ENCODE assay signal across 20 cellular contexts in genomic region chr2:139917723-139918384, GRCh38.
DNase-seq lines count a peak whose midpoint lies in the region; FAIRE-seq and TF ChIP-seq lines count a peak whose summit lies in the region.
"Had no signal": no experiment of that assay in that cellular context is flagged by ENCODE, and none has a peak within 500 bp of the region (broad histone marks: within the 10 kb centered on the region; RNA-seq: fewer than 3 reads in every experiment).

No MANE protein-coding gene starts in this region.

- FAIRE-seq in astrocyte (lab: Jason Lieb, UNC): no peak

- no peak overlapping the region for H2BK12ac ChIP-seq in neuronal stem cell (ENCODE audit: low read length)

- H3K18ac ChIP-seq in neuronal stem cell (ENCODE audit: low read length): no peak overlapping the region

- H4K8ac ChIP-seq in neuronal stem cell (ENCODE audit: low read depth, low read length): no peak overlapping the region

- H4K91ac ChIP-seq in neuronal stem cell (ENCODE audit: low read depth, low read length, poor library complexity): no peak overlapping the region

- H3K4me3 ChIP-seq in astrocyte (ENCODE audit: insufficient read depth, low read depth, low read length) (no peak overlapping the region), choroid plexus epithelial cell (ENCODE audit: low read depth, low read length) (no peak overlapping the region), neural progenitor cell (no peak overlapping the region), neuronal stem cell (ENCODE audit: low read length in 2 of 2) (no peak overlapping the region)
- H3K4me3 ChIP-seq: BLaER1, PC-9, SK-N-MC had no signal

- H3K36me3 ChIP-seq in astrocyte (ENCODE audit: insufficient read depth, low read length) (no peaks in the 10 kb centered on the region), neural progenitor cell (no peaks in the 10 kb centered on the region), neuronal stem cell (replicated peaks in 1 of 2; ENCODE audit: control insufficient read depth in 2 of 2, insufficient read depth in 2 of 2, low read length in 2 of 2) (no peaks in the 10 kb centered on the region)
- H3K36me3 ChIP-seq: BLaER1 had no signal

- no peaks in the 10 kb centered on the region for H3F3A ChIP-seq in neural progenitor cell (ENCODE audit: low read depth)

- H2BK120ac ChIP-seq in neuronal stem cell (ENCODE audit: low read depth, low read length): no peak overlapping the region

- peaks cover 2% of the 10 kb centered on the region for H3K9me3 ChIP-seq in astrocyte (ENCODE audit: insufficient read depth, low read depth, low read length)
- no peaks in the 10 kb centered on the region for H3K9me3 ChIP-seq in neural progenitor cell (ENCODE audit: low read depth)
- H3K9me3 ChIP-seq in neuronal stem cell (replicated peaks in 1 of 2; ENCODE audit: control insufficient read depth in 2 of 2, insufficient read depth in 1 of 2, low read depth in 1 of 2, low read length in 2 of 2): no peaks in the 10 kb centered on the region
- H3K9me3 ChIP-seq: BLaER1 had no signal

- no peak overlapping the region for H3K4ac ChIP-seq in neuronal stem cell (ENCODE audit: low read length)

- no peaks in the 10 kb centered on the region for H3K27me3 ChIP-seq in astrocyte (ENCODE audit: insufficient read depth, low read length)
- H3K27me3 ChIP-seq in neural progenitor cell: no peaks in the 10 kb centered on the region
- no peaks in the 10 kb centered on the region for H3K27me3 ChIP-seq in neuronal stem cell (ENCODE audit: control insufficient read depth in 3 of 3, insufficient read depth in 3 of 3, low read depth in 1 of 3, low read length in 3 of 3)
- H3K27me3 ChIP-seq: BLaER1 had no signal

- H3K27me3 Mint-ChIP-seq in astrocyte (ENCODE audit: low read depth, unreplicated experiment): no peaks in the 10 kb centered on the region
- peaks cover 4% of the 10 kb centered on the region for H3K27me3 Mint-ChIP-seq in neural progenitor cell (ENCODE audit: insufficient read depth, low read depth)
- H3K27me3 Mint-ChIP-seq in immature natural killer cell (ENCODE audit: low read depth in 3 of 3): no peaks in the 10 kb centered on the region
- H3K27me3 Mint-ChIP-seq: CD4-positive, alpha-beta T cell; IgD-negative memory B cell had no signal

- H2BK5ac ChIP-seq in neuronal stem cell (ENCODE audit: low read length): no peak overlapping the region

- H4K20me1 ChIP-seq in astrocyte (ENCODE audit: insufficient read depth, low read length) (no peaks in the 10 kb centered on the region), neural progenitor cell (ENCODE audit: low read depth) (no peaks in the 10 kb centered on the region)
- H4K20me1 ChIP-seq: BLaER1 had no signal

- H3K27ac Mint-ChIP-seq in astrocyte (ENCODE audit: unreplicated experiment) (no peak overlapping the region), neural progenitor cell (no peak overlapping the region), immature natural killer cell (no peak overlapping the region)
- H3K27ac Mint-ChIP-seq: CD4-positive, alpha-beta T cell; IgD-negative memory B cell had no signal

- H3K9ac ChIP-seq in astrocyte (ENCODE audit: low read length): no peak overlapping the region
- H3K9ac ChIP-seq in neural progenitor cell: no peak overlapping the region
- no peak overlapping the region for H3K9ac ChIP-seq in neuronal stem cell (ENCODE audit: low read depth, low read length, poor library complexity)
- H3K9ac ChIP-seq: BLaER1 had no signal

- H2AFZ ChIP-seq in astrocyte (ENCODE audit: low read depth, low read length) (no peak overlapping the region), neural progenitor cell (replicated peaks) (peak overlapping the region; percentile 62), neuronal stem cell (ENCODE audit: low read length) (no peak overlapping the region)
- H2AFZ ChIP-seq: PC-9 had no signal

- no peaks in the 10 kb centered on the region for H3K4me1 Mint-ChIP-seq in astrocyte (ENCODE audit: low read depth, unreplicated experiment)
- H3K4me1 Mint-ChIP-seq in neural progenitor cell: no peaks in the 10 kb centered on the region
- no peaks in the 10 kb centered on the region for H3K4me1 Mint-ChIP-seq in immature natural killer cell
- H3K4me1 Mint-ChIP-seq: IgD-negative memory B cell had no signal

- peaks cover 4% of the 10 kb centered on the region for H3K9me3 Mint-ChIP-seq in astrocyte (ENCODE audit: unreplicated experiment)
- peaks cover 1% of the 10 kb centered on the region for H3K9me3 Mint-ChIP-seq in neural progenitor cell
- peaks cover 7 to 51% (median 19%) of the 10 kb centered on the region in 6 donors for H3K9me3 Mint-ChIP-seq in immature natural killer cell

- no peaks in the 10 kb centered on the region for H3K79me2 ChIP-seq in astrocyte (ENCODE audit: insufficient read depth, low read length)
- H3K79me2 ChIP-seq in neural progenitor cell (ENCODE audit: low read depth): no peaks in the 10 kb centered on the region

- no peak overlapping the region for H3K27ac ChIP-seq in astrocyte (ENCODE audit: low read depth, low read length)
- no peak overlapping the region for H3K27ac ChIP-seq in neural progenitor cell
- H3K27ac ChIP-seq in neuronal stem cell (replicated peaks; ENCODE audit: low read length): no peak overlapping the region
- H3K27ac ChIP-seq: BLaER1, PC-9, RWPE1, SK-N-MC had no signal

- TF ChIP-seq CTCF in astrocyte (IDR thresholded peaks at IDR 0.05; ENCODE audit: insufficient read depth, low read depth, low read length): no peak
- no peak for TF ChIP-seq CTCF in choroid plexus epithelial cell (conservative IDR thresholded peaks at IDR 0.05; ENCODE audit: low read depth, low read length)
- no peak for TF ChIP-seq CTCF in neural progenitor cell (IDR thresholded peaks at IDR 0.05)

- H3K23ac ChIP-seq in neuronal stem cell (ENCODE audit: low read depth, low read length, poor library complexity): no peak overlapping the region

- H3K79me1 ChIP-seq in neuronal stem cell (ENCODE audit: low read depth, low read length): no peaks in the 10 kb centered on the region

- H3K4me1 ChIP-seq in astrocyte (ENCODE audit: insufficient read depth, low read length) (no peaks in the 10 kb centered on the region), neural progenitor cell (no peaks in the 10 kb centered on the region), neuronal stem cell (ENCODE audit: control insufficient read depth in 2 of 2, insufficient read depth in 1 of 2, low read depth in 1 of 2, low read length in 2 of 2) (no peaks in the 10 kb centered on the region)
- H3K4me1 ChIP-seq: BLaER1 had no signal

- H3K4me3 Mint-ChIP-seq in astrocyte (ENCODE audit: unreplicated experiment) (no peak overlapping the region), neural progenitor cell (no peak overlapping the region), immature natural killer cell (no peak overlapping the region)
- H3K4me3 Mint-ChIP-seq: CD4-positive, alpha-beta T cell; IgD-negative memory B cell had no signal

- no peaks in the 10 kb centered on the region for H3K36me3 Mint-ChIP-seq in astrocyte (ENCODE audit: low read depth, unreplicated experiment)
- no peaks in the 10 kb centered on the region for H3K36me3 Mint-ChIP-seq in neural progenitor cell
- peaks cover 0 to 3% (median 0%) of the 10 kb centered on the region in 3 donors for H3K36me3 Mint-ChIP-seq in immature natural killer cell
- H3K36me3 Mint-ChIP-seq: IgD-negative memory B cell had no signal

- H3K14ac ChIP-seq in neuronal stem cell (ENCODE audit: low read length): no peak overlapping the region

- H3K4me2 ChIP-seq in astrocyte (ENCODE audit: low read length) (no peak overlapping the region), neural progenitor cell (no peak overlapping the region), neuronal stem cell (ENCODE audit: insufficient read depth, low read length, poor library complexity, severe bottlenecking) (no peak overlapping the region)
- H3K4me2 ChIP-seq: BLaER1, PC-9 had no signal

- WGBS in neuronal stem cell (ENCODE audit: extremely low coverage in 2 of 2, insufficient read length in 2 of 2, insufficient replicate concordance in 1 of 2), 2 donors: no CpG with 5 or more reads among the region's 2 CpGs

- DNase-seq in astrocyte (ENCODE audit: low read depth) (peak; percentile 29), choroid plexus epithelial cell (ENCODE audit: low read depth) (peak; percentile 14), neural progenitor cell (ENCODE audit: low spot score) (no peak), MV-4-11 (lab: John Stamatoyannopoulos, UW) (no peak), neuronal stem cell (ENCODE audit: low spot score) (no peak), NCI-H1694 treated with DMSO at 0.1 percent for 48 hours (lab: John Stamatoyannopoulos, UW) (no peak), immature natural killer cell (no peak)
- DNase-seq: CD4-positive, alpha-beta T cell; COR-L47; DMS79; H7; NCI-H187; NCI-H510A; NCI-H748 treated with DMSO at 0.1 percent for 48 hours; PC-9; SHP77 treated with DMSO at 0.1 percent for 48 hours had no signal

- H2AK5ac ChIP-seq in neuronal stem cell (ENCODE audit: low read depth, low read length): no peak overlapping the region

- no peak overlapping the region for H2BK15ac ChIP-seq in neuronal stem cell (ENCODE audit: low read length)

Comparison
In these comparisons a context has a peak if more than half of its experiments do, and no peak if none do; other contexts are left out.
1. DNase-seq: peak in astrocyte (single experiment) and choroid plexus epithelial cell (single experiment); none in neural progenitor cell (single experiment), MV-4-11 (single experiment), neuronal stem cell (single experiment), NCI-H1694 treated with DMSO at 0.1 percent for 48 hours (single experiment) and immature natural killer cell (0 of 3).